In the genomic region with DNA sequence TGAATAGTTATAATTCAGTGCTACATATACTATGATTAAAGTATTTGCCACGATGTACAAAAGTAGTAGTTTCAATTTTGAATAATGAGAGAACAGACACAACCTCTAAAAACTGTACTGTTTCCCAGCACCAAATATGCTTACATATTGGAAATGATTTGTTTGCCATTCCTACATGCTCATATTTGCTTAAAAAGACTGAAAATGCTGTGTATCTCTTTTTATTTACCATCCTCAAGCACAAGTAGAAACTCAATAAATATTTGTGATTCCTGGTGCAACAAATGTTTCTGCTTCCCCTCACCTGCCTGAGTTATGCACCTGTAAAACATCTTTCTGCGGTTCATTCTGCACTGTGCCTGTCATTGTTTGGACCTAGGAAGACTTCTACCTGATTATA, we compare ENCODE assay signal across 19 cellular contexts.
A peak's percentile ranks its signal among the peaks of the same experiment; 100 is the strongest.
DNase-seq lines count a peak whose midpoint lies in the region; ATAC-seq, FAIRE-seq and TF ChIP-seq lines count a peak whose summit lies in the region.
"Had no signal": no experiment of that assay in that cellular context is flagged by ENCODE, and none has a peak within 500 bp of the region (broad histone marks: within the 10 kb centered on the region; RNA-seq: fewer than 3 reads in every experiment).

No MANE protein-coding gene starts in this region.

- H3K9ac ChIP-seq in HepG2 (ENCODE audit: insufficient read depth, low read depth, low read length): no peak overlapping the region
- H3K9ac ChIP-seq in endocrine pancreas (ENCODE audit: control insufficient read depth, insufficient read depth, low read length): no peak overlapping the region

- DNase-seq in HepG2 (ENCODE audit: low spot score): no peak
- DNase-seq in right lobe of liver: no peak
- no peak for DNase-seq in H54 (ENCODE audit: insufficient read length, low spot score)
- DNase-seq in LoVo (ENCODE audit: low spot score): no peak
- DNase-seq in stimulated activated CD4-positive, alpha-beta T cell treated with anti-CD3 and anti-CD28 coated beads, Interleukin-4, amount 100 ng/mL, for 4 hours: no peak
- no peak for DNase-seq in thyroid gland
- DNase-seq: C1 segment of cervical spinal cord; Calu3; CD4-positive, alpha-beta memory T cell; COR-L47; DMS79; EL; GDM1; HFFc6 had no signal

- H3K4me3 ChIP-seq in HepG2 (replicated peaks in 1 of 3; ENCODE audit: insufficient read depth in 1 of 3, low read depth in 2 of 3, low read length in 3 of 3) (no peak overlapping the region), right lobe of liver (no peak overlapping the region), endocrine pancreas (ENCODE audit: control insufficient read depth, insufficient read depth, low read length) (peak overlapping the region; percentile 59), thyroid gland (replicated peaks in 1 of 3) (no peak overlapping the region)
- H3K4me3 ChIP-seq: GM12878, GM23338, HAP-1 had no signal

- TF ChIP-seq POLR2A in HepG2 (IDR thresholded peaks at IDR 0.05; ENCODE audit: insufficient read depth in 1 of 2, low read depth in 2 of 2, low read length in 2 of 2) (no peak), right lobe of liver (IDR thresholded peaks at IDR 0.05) (no peak), H54 (IDR thresholded peaks at IDR 0.05; ENCODE audit: low read depth, low read length) (no peak), thyroid gland (IDR thresholded peaks at IDR 0.05) (no peak)

- TF ChIP-seq CTCF in HepG2 (CRISPR knock-in tag; IDR thresholded peaks at IDR 0.05): no peak
- TF ChIP-seq CTCF in right lobe of liver (IDR thresholded peaks at IDR 0.05): no peak
- no peak for TF ChIP-seq CTCF in thyroid gland (IDR thresholded peaks at IDR 0.05)

- no peak for ATAC-seq in HepG2
- ATAC-seq in right lobe of liver: no peak
- ATAC-seq: GM12878, GM23338 had no signal

- intact Hi-C loops in HepG2 (cut with micrococcal nuclease; ENCODE audit: unreplicated experiment): loop anchor here (5.0 to 10.0 kb wide), 3 partner anchors 210 to 742 kb away; partner anchors contain the start of gene GPC6
- intact Hi-C loops in right lobe of liver (cut with DNase I): no loop called here
- intact Hi-C loops in thyroid gland (cut with DNase I): no loop called here

- H3K27ac ChIP-seq in HepG2 (ENCODE audit: extremely low read length, insufficient read depth, low read length): no peak overlapping the region
- H3K27ac ChIP-seq in right lobe of liver: no peak overlapping the region
- H3K27ac ChIP-seq in thyroid gland: no peak overlapping the region

- in situ Hi-C loops in HepG2 (cut with HindIII; ENCODE audit: extremely low pct_ligation_motif_present, low pct_unique_long_range_greater_than_20kb): loop anchor here (10.0 kb wide), 1 partner anchor 722 kb away; no protein-coding TSS in a partner anchor

- H3K36me3 ChIP-seq in HepG2 (replicated peaks in 1 of 2; ENCODE audit: control insufficient read depth in 1 of 2, insufficient read depth in 2 of 2, low read length in 2 of 2): no peaks in the 10 kb centered on the region
- no peaks in the 10 kb centered on the region for H3K36me3 ChIP-seq in right lobe of liver
- no peaks in the 10 kb centered on the region for H3K36me3 ChIP-seq in endocrine pancreas (ENCODE audit: control insufficient read depth, insufficient read depth, low read length)
- no peaks in the 10 kb centered on the region for H3K36me3 ChIP-seq in thyroid gland
- H3K36me3 ChIP-seq: HAP-1 had no signal

- TF ChIP-seq RAD21 in HepG2 (CRISPR knock-in tag; IDR thresholded peaks at IDR 0.05): no peak

- no peaks in the 10 kb centered on the region for H3K9me3 ChIP-seq in HepG2 (ENCODE audit: low read length)
- no peaks in the 10 kb centered on the region for H3K9me3 ChIP-seq in right lobe of liver
- H3K9me3 ChIP-seq in endocrine pancreas (ENCODE audit: control insufficient read depth, low read length): no peaks in the 10 kb centered on the region
- H3K9me3 ChIP-seq in thyroid gland: no peaks in the 10 kb centered on the region
- H3K9me3 ChIP-seq: HAP-1 had no signal

- no peak overlapping the region for H3K4me2 ChIP-seq in HepG2 (ENCODE audit: low read depth, low read length)
- H3K4me2 ChIP-seq: GM23338 had no signal

- TF ChIP-seq EP300 in HepG2 (IDR thresholded peaks at IDR 0.05; ENCODE audit: low read depth in 2 of 2, low read length in 2 of 2) (no peak), HepG2 (CRISPR knock-in tag; IDR thresholded peaks at IDR 0.05; ENCODE audit: borderline replicate concordance) (no peak)

- 83% methylated on average over 2 of the region's 2 CpGs for WGBS in HepG2 (ENCODE audit: low lambda C conversion rate)
- 61% methylated on average over 2 of the region's 2 CpGs for WGBS in right lobe of liver (ENCODE audit: insufficient coverage, low coverage, low lambda C conversion rate, missing lambda C conversion rate)
- 86 to 91% methylated on average over 2 of the region's 2 CpGs for WGBS in thyroid gland, 2 donors

- FAIRE-seq in HepG2 (lab: Jason Lieb, UNC) (no peak), H54 (lab: Jason Lieb, UNC) (peak; percentile 50)
- FAIRE-seq: GM12878, GM19239 had no signal

- no peaks in the 10 kb centered on the region for H4K20me1 ChIP-seq in HepG2 (ENCODE audit: insufficient read depth, low read length)

- POLR2A ChIA-PET in HepG2 (lab: Yijun Ruan, JAX): no interaction called here

- H3K4me1 ChIP-seq in HepG2 (ENCODE audit: insufficient read depth, low read length) (peaks cover 52% of the 10 kb centered on the region), right lobe of liver (no peaks in the 10 kb centered on the region), endocrine pancreas (ENCODE audit: control insufficient read depth, insufficient read depth, low read length) (peaks cover 22% of the 10 kb centered on the region), thyroid gland (no peaks in the 10 kb centered on the region)

- CTCF ChIA-PET in HepG2 (lab: Yijun Ruan, JAX; ENCODE audit: low intra/inter-chr PET ratio, low total read pairs): no interaction called here

- no TSS peak for BruUV-seq in HepG2 (replicated peaks; lab: Mats Ljungman, UMichigan)

- H3K27me3 ChIP-seq in HepG2 (ENCODE audit: control insufficient read depth in 1 of 2, insufficient read depth in 2 of 2, low read length in 2 of 2): no peaks in the 10 kb centered on the region
- no peaks in the 10 kb centered on the region for H3K27me3 ChIP-seq in right lobe of liver
- H3K27me3 ChIP-seq in endocrine pancreas (ENCODE audit: control insufficient read depth, insufficient read depth, low read length): no peaks in the 10 kb centered on the region
- no peaks in the 10 kb centered on the region for H3K27me3 ChIP-seq in thyroid gland

- no peaks in the 10 kb centered on the region for H3K79me2 ChIP-seq in HepG2 (ENCODE audit: insufficient read depth, low read length)

- no peak overlapping the region for H2AFZ ChIP-seq in HepG2 (ENCODE audit: low read length)
- H2AFZ ChIP-seq: GM23338 had no signal

TF ChIP-seq in HepG2, 621 proteins besides CTCF, POLR2A, EP300 and RAD21 (continues in another document):
- TF ChIP-seq ATF7-NPFF (CRISPR knock-in tag; IDR thresholded peaks at IDR 0.05; ENCODE audit: low read depth): no peak
- TF ChIP-seq ARID5B (CRISPR knock-in tag; IDR thresholded peaks at IDR 0.05): peak; percentile 65
- TF ChIP-seq, protein P1, sequence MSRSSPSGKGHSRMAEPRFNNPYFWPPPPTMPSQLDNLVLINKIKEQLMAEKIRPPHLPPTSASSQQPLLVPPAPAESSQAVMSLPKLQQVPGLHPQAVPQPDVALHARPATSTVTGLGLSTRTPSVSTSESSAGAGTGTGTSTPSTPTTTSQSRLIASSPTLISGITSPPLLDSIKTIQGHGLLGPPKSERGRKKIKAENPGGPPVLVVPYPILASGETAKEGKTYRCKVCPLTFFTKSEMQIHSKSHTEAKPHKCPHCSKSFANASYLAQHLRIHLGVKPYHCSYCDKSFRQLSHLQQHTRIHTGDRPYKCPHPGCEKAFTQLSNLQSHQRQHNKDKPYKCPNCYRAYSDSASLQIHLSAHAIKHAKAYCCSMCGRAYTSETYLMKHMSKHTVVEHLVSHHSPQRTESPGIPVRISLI (CRISPR knock-in tag; IDR thresholded peaks at IDR 0.05; ENCODE audit: borderline replicate concordance): no peak
- no peak for TF ChIP-seq ETV6 (CRISPR knock-in tag; conservative IDR thresholded peaks at IDR 0.05)
- no peak for TF ChIP-seq ZNF10 (CRISPR knock-in tag; IDR thresholded peaks at IDR 0.05; ENCODE audit: borderline replicate concordance, low read depth)
- TF ChIP-seq SOX5 (CRISPR knock-in tag; IDR thresholded peaks at IDR 0.05; ENCODE audit: borderline replicate concordance): peak; percentile 16; the same call in 1 of the 2 replicates
- no peak for TF ChIP-seq NFKB2 (CRISPR knock-in tag; IDR thresholded peaks at IDR 0.05; ENCODE audit: borderline replicate concordance)
- TF ChIP-seq BCL6 (CRISPR knock-in tag; IDR thresholded peaks at IDR 0.05): peak; percentile 57; the same call in 1 of the 2 replicates
- TF ChIP-seq MAFF (IDR thresholded peaks at IDR 0.05; ENCODE audit: low read depth, low read length): peak; percentile 72
- TF ChIP-seq HMG20A (CRISPR knock-in tag; IDR thresholded peaks at IDR 0.05; ENCODE audit: borderline replicate concordance): peak; percentile 51; the same call in 1 of the 2 replicates
- no peak for TF ChIP-seq ZSCAN12 (CRISPR knock-in tag; IDR thresholded peaks at IDR 0.05)
- TF ChIP-seq SNAPC2 (CRISPR knock-in tag; IDR thresholded peaks at IDR 0.05): no peak
